7 cellular contexts compared by ENCODE assay signal in the genomic region with DNA sequence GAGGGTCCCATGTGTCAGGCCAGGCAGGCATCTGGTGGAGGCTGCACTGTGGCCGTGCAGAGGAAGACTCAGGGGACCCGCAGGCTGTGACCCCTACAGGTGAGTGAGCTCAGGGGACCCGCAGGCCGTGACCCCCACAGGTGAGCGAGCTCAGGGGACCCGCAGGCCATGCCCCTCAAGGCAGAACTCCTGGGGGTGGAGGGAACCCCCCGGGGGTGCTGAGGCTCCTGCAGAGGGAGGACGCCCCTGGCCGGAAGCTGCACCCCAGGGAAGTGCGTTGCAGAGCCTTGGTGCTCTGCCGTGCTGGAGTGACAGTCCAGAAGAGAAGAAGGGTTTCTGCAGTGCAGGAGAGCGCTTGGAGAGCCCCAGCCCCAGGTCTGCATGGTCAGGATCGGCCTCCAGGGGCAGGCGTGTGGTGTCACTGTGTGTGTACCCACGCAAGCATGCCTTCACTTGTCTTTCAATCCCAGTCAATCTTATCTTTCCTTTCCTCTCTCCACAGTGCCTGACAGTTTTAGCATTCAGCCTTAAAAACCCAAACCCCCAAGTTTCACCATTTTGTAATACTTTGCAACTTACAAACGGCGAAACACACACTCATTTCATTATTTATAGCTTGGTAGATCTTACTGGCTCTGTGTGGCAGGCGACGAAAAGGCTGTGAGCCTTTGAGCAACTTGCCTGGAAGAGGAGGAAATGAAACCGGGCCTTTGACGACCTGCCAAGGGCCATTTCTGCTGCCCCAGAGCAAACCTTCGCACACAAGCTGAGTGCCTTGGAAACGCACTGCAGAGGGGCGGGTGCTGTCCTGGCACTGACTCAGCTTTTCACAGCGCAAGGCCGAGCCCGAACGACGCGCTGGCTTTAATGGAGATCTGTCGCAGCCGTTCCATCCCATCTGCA.
A peak's percentile ranks its signal among the peaks of the same experiment; 100 is the strongest.
DNase-seq lines count a peak whose midpoint lies in the region; ATAC-seq and TF ChIP-seq lines count a peak whose summit lies in the region.

No MANE protein-coding gene starts in this region.

- no peaks in the 10 kb centered on the region for H3F3A ChIP-seq in smooth muscle cell (ENCODE audit: low read depth)

- no peak overlapping the region for H3K9ac ChIP-seq in smooth muscle cell (ENCODE audit: low read depth)

- TF ChIP-seq CTCF in LNCaP clone FGC (IDR thresholded peaks at IDR 0.05; ENCODE audit: control insufficient read depth, extremely low read depth, insufficient read depth): peak; percentile 38
- peak in 2 of 9 donors; percentile 10 to 14 for TF ChIP-seq CTCF in heart right ventricle (IDR thresholded peaks at IDR 0.05)
- peak; percentile 10 for TF ChIP-seq CTCF in smooth muscle cell (IDR thresholded peaks at IDR 0.05; ENCODE audit: borderline replicate concordance, insufficient read depth, poor library complexity, severe bottlenecking)
- TF ChIP-seq CTCF in osteocyte (IDR thresholded peaks at IDR 0.05): no peak
- no peak for TF ChIP-seq CTCF in GM10266 (IDR thresholded peaks at IDR 0.05; ENCODE audit: control insufficient read depth, insufficient read depth, low read depth, missing control alignments)

- H3K36me3 Mint-ChIP-seq in osteocyte (ENCODE audit: unreplicated experiment): no peaks in the 10 kb centered on the region

- H3K9me3 Mint-ChIP-seq in osteocyte (ENCODE audit: unreplicated experiment): no peaks in the 10 kb centered on the region

- WGBS in heart right ventricle, 2 donors: 60 to 64% methylated on average over 30 to 32 of the region's 32 CpGs
- WGBS in smooth muscle cell (ENCODE audit: low lambda C conversion rate): 82% methylated on average over 32 of the region's 32 CpGs

- H3K36me3 ChIP-seq in heart right ventricle: no peaks in the 10 kb centered on the region
- H3K36me3 ChIP-seq in smooth muscle cell (ENCODE audit: low read depth): no peaks in the 10 kb centered on the region

- no peak overlapping the region for H2AFZ ChIP-seq in smooth muscle cell (ENCODE audit: low read depth)

- ATAC-seq in heart right ventricle: peak; percentile 23 to 71 (median 50)

- no peaks in the 10 kb centered on the region for H3K4me1 Mint-ChIP-seq in osteocyte (ENCODE audit: unreplicated experiment)

- intact Hi-C loops in heart right ventricle (cut with DNase I): loop anchor here (1.0 to 10.0 kb wide), 9 partner anchors 220 to 643 kb away; partner anchors contain the start of gene MAP3K4 (in 1 of the 10)

- H3K27ac Mint-ChIP-seq in osteocyte (ENCODE audit: unreplicated experiment): no peak overlapping the region

- H3K9me3 ChIP-seq in heart right ventricle (no peaks in the 10 kb centered on the region), smooth muscle cell (replicated peaks; ENCODE audit: low read depth) (no peaks in the 10 kb centered on the region)

- H4K20me1 ChIP-seq in smooth muscle cell (ENCODE audit: low read depth): no peaks in the 10 kb centered on the region

- H3K27ac ChIP-seq in heart right ventricle (no peak overlapping the region), smooth muscle cell (ENCODE audit: low read depth) (no peak overlapping the region)

- peaks cover 0 to 15% (median 5%) of the 10 kb centered on the region in 9 donors for H3K4me1 ChIP-seq in heart right ventricle
- H3K4me1 ChIP-seq in smooth muscle cell (ENCODE audit: low read depth): no peaks in the 10 kb centered on the region

- H3K4me3 Mint-ChIP-seq in osteocyte (ENCODE audit: unreplicated experiment): no peak overlapping the region

- H3K79me2 ChIP-seq in smooth muscle cell (ENCODE audit: low read depth): no peaks in the 10 kb centered on the region

- H3K4me2 ChIP-seq in smooth muscle cell: no peak overlapping the region

- peak; percentile 77 for DNase-seq in LNCaP clone FGC (ENCODE audit: low read depth)
- peak; percentile 22 for DNase-seq in SW480 (ENCODE audit: low spot score)
- DNase-seq in heart right ventricle: peak; percentile 36 to 48
- DNase-seq in smooth muscle cell (lab: John Stamatoyannopoulos, UW; ENCODE audit: unreplicated experiment): no peak
- no peak for DNase-seq in foreskin melanocyte
- no peak for DNase-seq in osteocyte (ENCODE audit: extremely low spot score, unreplicated experiment)
- no peak for DNase-seq in GM10266 (ENCODE audit: extremely low spot score)

- H3K4me3 ChIP-seq in LNCaP clone FGC (ENCODE audit: low read depth, low read length) (peak overlapping the region; percentile 20; the same call in 1 of the 2 replicates), heart right ventricle (peak overlapping the region in 2 of 10 donors; percentile 10 to 15), smooth muscle cell (no peak overlapping the region)

- H3K27me3 ChIP-seq in heart right ventricle (no peaks in the 10 kb centered on the region), smooth muscle cell (ENCODE audit: low read depth) (no peaks in the 10 kb centered on the region)

- H3K27me3 Mint-ChIP-seq in osteocyte (ENCODE audit: unreplicated experiment): peaks cover 4% of the 10 kb centered on the region

Comparison
In these comparisons a context has a peak if more than half of its experiments do, and no peak if none do; other contexts are left out.
1. DNase-seq: peak in LNCaP clone FGC (single experiment), SW480 (single experiment) and heart right ventricle (2 of 2); none in smooth muscle cell (single experiment), foreskin melanocyte (single experiment), osteocyte (single experiment) and GM10266 (single experiment).
2. CTCF ChIP-seq: peak in LNCaP clone FGC (single experiment) and smooth muscle cell (single experiment); none in osteocyte (single experiment) and GM10266 (single experiment).